8 cellular contexts compared by ENCODE assay signal in the genomic region with DNA sequence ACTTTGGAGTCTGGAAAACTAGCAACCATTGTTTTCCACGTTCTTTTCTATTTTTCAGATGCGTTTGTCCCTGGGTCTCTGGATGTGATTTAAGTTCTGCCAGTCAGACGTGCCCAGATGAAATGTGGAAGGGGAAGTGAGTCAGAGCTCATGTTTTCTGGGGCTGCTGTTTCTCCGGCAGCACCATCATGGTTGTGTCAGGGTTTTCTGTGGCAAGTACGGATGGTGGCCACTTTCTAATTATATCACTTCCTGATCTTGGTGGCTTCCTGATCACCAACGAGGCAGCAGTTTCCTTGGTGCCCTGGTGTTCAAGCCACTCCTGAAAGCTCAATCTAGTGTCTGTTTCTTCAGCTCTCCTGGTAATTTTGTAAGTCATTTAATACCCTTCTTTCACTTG. TPM values are rescaled to one million over a fixed set of nuclear protein-coding genes. Genes with fewer than 3 reads are reported as not detected.
DNase-seq lines count a peak whose midpoint lies in the region; ATAC-seq and TF ChIP-seq lines count a peak whose summit lies in the region.

No MANE protein-coding gene starts in this region.

- peak overlapping the region; percentile 44; the same call in 1 of the 2 replicates for H3K9ac ChIP-seq in BLaER1

- H4K20me1 ChIP-seq in BLaER1 = no peaks in the 10 kb centered on the region

- H3K4me3 ChIP-seq in BLaER1 = peak overlapping the region; percentile 46; the same call in 1 of the 2 replicates
- no peak overlapping the region for H3K4me3 ChIP-seq in upper lobe of right lung

- CTCF ChIA-PET in activated CD8-positive, alpha-beta T cell treated with anti-CD3 and anti-CD28 coated beads for 36 hours (lab: Charles Lee) = interaction anchor here (0.9 to 1.0 kb wide), 2 partner anchors 17 to 78 kb away, joined by 3 read pairs; no protein-coding TSS in a partner anchor

- H3K36me3 ChIP-seq in BLaER1 (no peaks in the 10 kb centered on the region), upper lobe of right lung (no peaks in the 10 kb centered on the region)

- H3K27ac Mint-ChIP-seq in activated CD8-positive, alpha-beta T cell treated with anti-CD3 and anti-CD28 coated beads for 36 hours = peak overlapping the region; percentile 40

- peak overlapping the region; percentile 82 for H3K4me2 ChIP-seq in BLaER1

- DNase-seq in GM19238 (ENCODE audit: insufficient read length, low spot score) = peak; percentile 19
- DNase-seq in activated CD8-positive, alpha-beta T cell treated with anti-CD3 and anti-CD28 coated beads for 36 hours = peak; percentile 66
- DNase-seq in iris pigment epithelial cell (ENCODE audit: low read depth) = peak; percentile 64
- DNase-seq in upper lobe of right lung = no peak
- DNase-seq in activated gamma-delta T cell (lab: John Stamatoyannopoulos, UW) = no peak
- no peak for DNase-seq in DMS153 treated with DMSO at 0.1 percent for 48 hours (lab: John Stamatoyannopoulos, UW; ENCODE audit: unreplicated experiment)

- peaks cover 25% of the 10 kb centered on the region for H3K4me1 ChIP-seq in BLaER1
- no peaks in the 10 kb centered on the region for H3K4me1 ChIP-seq in upper lobe of right lung

- H3K9me3 ChIP-seq in BLaER1 = no peaks in the 10 kb centered on the region
- H3K9me3 ChIP-seq in upper lobe of right lung = no peaks in the 10 kb centered on the region

- TF ChIP-seq CTCF in activated CD8-positive, alpha-beta T cell treated with anti-CD3 and anti-CD28 coated beads for 36 hours (IDR thresholded peaks at IDR 0.05) = no peak
- TF ChIP-seq CTCF in upper lobe of right lung (IDR thresholded peaks at IDR 0.05) = no peak

- peaks cover 6% of the 10 kb centered on the region for H3K27me3 Mint-ChIP-seq in activated CD8-positive, alpha-beta T cell treated with anti-CD3 and anti-CD28 coated beads for 36 hours

- H3K9me3 Mint-ChIP-seq in activated CD8-positive, alpha-beta T cell treated with anti-CD3 and anti-CD28 coated beads for 36 hours = no peaks in the 10 kb centered on the region

- no peaks in the 10 kb centered on the region for H3K36me3 Mint-ChIP-seq in activated CD8-positive, alpha-beta T cell treated with anti-CD3 and anti-CD28 coated beads for 36 hours (ENCODE audit: low read depth)

- ATAC-seq in HG03442 (IDR thresholded peaks at IDR 0.05; ENCODE audit: unreplicated experiment) (peak; percentile 66), upper lobe of right lung (peak; percentile 67)
- peak; percentile 93 for ATAC-seq in activated CD8-positive, alpha-beta T cell treated with anti-CD3 and anti-CD28 coated beads for 36 hours

- H3K27me3 ChIP-seq in BLaER1 (no peaks in the 10 kb centered on the region), upper lobe of right lung (no peaks in the 10 kb centered on the region)

- H3K27ac ChIP-seq in BLaER1 (peak overlapping the region; percentile 87), upper lobe of right lung (peak overlapping the region; percentile 70)

- intact Hi-C loops in activated CD8-positive, alpha-beta T cell treated with anti-CD3 and anti-CD28 coated beads for 36 hours (cut with micrococcal nuclease) = no loop called here
- intact Hi-C loops in upper lobe of right lung (cut with DNase I) = no loop called here

- H3K4me1 Mint-ChIP-seq in activated CD8-positive, alpha-beta T cell treated with anti-CD3 and anti-CD28 coated beads for 36 hours (ENCODE audit: low read depth) = peaks cover 10% of the 10 kb centered on the region

- POLR2A ChIA-PET in activated CD8-positive, alpha-beta T cell treated with anti-CD3 and anti-CD28 coated beads for 36 hours (lab: Charles Lee) = no interaction called here

- peak overlapping the region; percentile 1 for H3K4me3 Mint-ChIP-seq in activated CD8-positive, alpha-beta T cell treated with anti-CD3 and anti-CD28 coated beads for 36 hours

RNA-seq across cellular contexts. Expression of a gene that starts 31.4 kb away (rescaled TPM):
- total RNA-seq in activated CD8-positive, alpha-beta T cell treated with anti-CD3 and anti-CD28 coated beads for 36 hours = 1 to 10 TPM; 1.1 to 1.2 TPM
- total RNA-seq in upper lobe of right lung = 0.23 TPM

Comparison
In these comparisons a context has a peak if more than half of its experiments do, and no peak if none do; other contexts are left out.
1. DNase-seq: peak in GM19238 (single experiment), activated CD8-positive, alpha-beta T cell treated with anti-CD3 and anti-CD28 coated beads for 36 hours (single experiment) and iris pigment epithelial cell (single experiment); none in upper lobe of right lung (single experiment), activated gamma-delta T cell (single experiment) and DMS153 treated with DMSO at 0.1 percent for 48 hours (single experiment).
2. Peak in every context shown above with its lines, with median percentiles within 50 percentile points of each other: ATAC-seq.